Comparison of ENCODE assay signal across 1 cellular context in the genomic region with DNA sequence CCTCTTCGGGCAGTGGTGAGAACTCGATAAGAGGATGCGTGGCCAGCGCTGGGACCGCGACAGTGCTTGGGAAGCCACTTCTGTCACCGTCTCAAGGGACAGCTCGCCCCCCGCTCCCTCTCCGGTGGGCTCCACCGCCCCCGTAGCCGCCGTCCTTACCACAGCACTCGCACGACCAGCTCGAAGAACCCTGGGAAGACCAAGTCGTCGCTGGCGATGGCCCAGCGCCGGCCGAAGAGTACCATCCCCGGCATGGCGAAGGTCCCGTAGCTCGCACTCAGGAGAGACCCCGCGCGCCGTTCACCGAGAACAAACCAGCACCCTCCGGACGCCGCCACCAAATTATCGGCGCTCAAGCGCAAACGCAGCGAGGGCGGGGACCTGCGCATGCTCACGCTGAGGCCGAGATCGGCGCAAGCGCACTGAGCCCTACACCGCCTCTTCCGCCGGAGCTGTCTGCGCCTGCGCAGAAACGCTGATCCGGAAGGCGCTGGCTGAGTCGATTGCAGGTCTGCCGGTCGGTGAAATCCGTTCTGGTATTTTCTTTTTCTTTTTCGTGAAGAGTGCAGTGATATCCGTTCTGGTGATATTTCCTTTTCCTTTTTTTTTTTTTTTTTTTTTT.
TF ChIP-seq lines count a peak whose summit lies in the region.

Gene DAGLB, minus strand, starts transcription at position 366 of the 622 bp plus-strand sequence. Its CDS starts 112 bp downstream, at position 254.

TF ChIP-seq in liver, 16 proteins besides CTCF, POLR2A, EP300 and RAD21 (continued from another document):
- peak; percentile 34 for TF ChIP-seq REST (IDR thresholded peaks at IDR 0.05)
- no peak for TF ChIP-seq SP1 (IDR thresholded peaks at IDR 0.05)
- no peak for TF ChIP-seq EGR1 (IDR thresholded peaks at IDR 0.05; ENCODE audit: low read depth in 2 of 2)
- no peak for TF ChIP-seq ZBTB33 (IDR thresholded peaks at IDR 0.05)
- no peak for TF ChIP-seq MAX (IDR thresholded peaks at IDR 0.05)
- TF ChIP-seq YY1 (IDR thresholded peaks at IDR 0.05): peak; percentile 60
- TF ChIP-seq TAF1 (conservative IDR thresholded peaks at IDR 0.05): no peak
- no peak for TF ChIP-seq FOXA2 (IDR thresholded peaks at IDR 0.05)
- peak in 1 of 2 donors; percentile 79 for TF ChIP-seq GABPA (IDR thresholded peaks at IDR 0.05 in 1 of 2, conservative IDR thresholded peaks at IDR 0.05 in 1 of 2)
